Comparison of ENCODE assay signal across 1 cellular context in genomic region chr17:4867535-4867934, GRCh38. TPM values are rescaled to one million over a fixed set of nuclear protein-coding genes. Genes with fewer than 3 reads are reported as not detected.
"Had no signal": no experiment of that assay in that cellular context is flagged by ENCODE, and none has a peak within 500 bp of the region (broad histone marks: within the 10 kb centered on the region; RNA-seq: fewer than 3 reads in every experiment).

No MANE protein-coding gene starts in this region.

RNA-seq across cellular contexts. Expression of gene C17orf107, which starts 31.8 kb away (rescaled TPM):
- total RNA-seq: G401 had no signal

RNA-seq across cellular contexts. Expression of gene CHRNE, which starts 35.4 kb away (rescaled TPM):
- total RNA-seq: G401 had no signal
